In the genomic region with DNA sequence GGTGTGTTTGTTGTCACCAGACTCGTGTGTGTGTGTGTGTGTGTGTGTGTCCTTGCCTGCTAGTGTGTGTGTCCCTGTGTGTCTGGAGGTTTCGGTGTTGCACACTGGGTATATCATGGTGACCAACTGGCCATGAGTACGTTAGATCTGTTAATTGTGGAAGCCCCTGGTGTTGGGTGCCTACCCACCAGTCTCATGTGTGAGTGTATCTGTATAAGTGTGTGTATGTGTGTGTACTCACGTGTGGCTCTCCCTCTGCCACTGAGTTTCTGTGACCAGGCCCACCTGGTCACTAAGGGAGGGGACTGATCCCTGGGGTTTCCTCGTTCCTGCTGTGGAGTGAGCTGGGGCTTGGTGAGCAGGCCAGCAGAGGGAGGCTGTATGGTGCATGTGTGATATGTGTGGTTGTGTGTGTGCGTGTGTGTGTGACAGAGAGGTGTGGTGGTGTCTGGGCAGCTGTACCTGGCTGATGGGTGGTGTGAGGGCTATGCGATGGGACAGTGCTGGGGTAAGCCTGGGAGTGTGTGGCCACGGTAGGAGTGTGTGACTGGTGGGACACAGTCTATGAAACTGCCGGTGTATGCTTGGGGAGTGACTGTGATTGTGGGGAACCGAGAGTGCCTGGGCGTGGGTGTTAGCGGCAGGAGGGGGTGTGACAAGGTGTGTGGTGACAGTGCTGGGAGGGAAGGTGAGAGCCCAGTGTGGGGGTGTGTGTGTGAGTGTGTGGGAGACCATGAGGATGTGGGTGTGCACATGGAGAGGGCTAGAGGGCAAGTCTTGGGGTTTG, we compare ENCODE assay signal across 8 cellular contexts. TPM values are rescaled to one million over a fixed set of nuclear protein-coding genes. Genes with fewer than 3 reads are reported as not detected.
DNase-seq lines count a peak whose midpoint lies in the region; ATAC-seq and TF ChIP-seq lines count a peak whose summit lies in the region.

No MANE protein-coding gene starts in this region.

- DNase-seq in activated T-cell treated with anti-CD3 and anti-CD28 coated beads for 4 hours (peak; percentile 58), fibroblast of villous mesenchyme (ENCODE audit: low read depth) (no peak), Kasumi-1 (lab: John Stamatoyannopoulos, UW) (no peak), uterus (no peak), hepatic stellate cell (ENCODE audit: low spot score) (no peak)
- DNase-seq in stimulated activated CD4-positive, alpha-beta T cell treated with anti-CD3 and anti-CD28 coated beads, Interleukin-4, amount 100 ng/mL, for 1 hour, result peak; percentile 35

- intact Hi-C loops in uterus (cut with DNase I; ENCODE audit: low total_unique reads), result no loop called here

- H3K9me3 ChIP-seq in uterus, result no peaks in the 10 kb centered on the region

- TF ChIP-seq CTCF in GM12872 (IDR thresholded peaks at IDR 0.05; ENCODE audit: insufficient read depth, low read depth, low read length), result 0 out of 3 replicates have a peak, but pooled peaks have one; percentile 16
- TF ChIP-seq CTCF in fibroblast of villous mesenchyme (IDR thresholded peaks at IDR 0.05; ENCODE audit: insufficient read depth, low read depth, low read length), result no peak
- TF ChIP-seq CTCF in uterus (IDR thresholded peaks at IDR 0.05), result no peak

- H3K27me3 ChIP-seq in uterus, result no peaks in the 10 kb centered on the region

- peak overlapping the region in 1 of 2 donors; percentile 81 for H3K27ac ChIP-seq in uterus

- peak; percentile 23 for ATAC-seq in HG03342 (IDR thresholded peaks at IDR 0.05; ENCODE audit: unreplicated experiment)

- H3K4me1 ChIP-seq in uterus, result peaks cover 0 to 4% of the 10 kb centered on the region in 2 donors

- no peaks in the 10 kb centered on the region for H3K36me3 ChIP-seq in uterus

- H3K4me3 ChIP-seq in fibroblast of villous mesenchyme (ENCODE audit: low read depth, low read length) (peak overlapping the region; percentile 89), uterus (no peak overlapping the region)

- TF ChIP-seq POLR2A in uterus (IDR thresholded peaks at IDR 0.05), result peak in 1 of 2 donors; percentile 8

RNA-seq across cellular contexts. Expression of gene PRKCD, which starts 1.9 kb away (rescaled TPM):
- 1.7 and 2.6 TPM in 2 replicates for total RNA-seq in fibroblast of villous mesenchyme
- total RNA-seq in uterus, result 10 to 100 TPM in 2 of 4 donors, 1 to 10 TPM in 1, under 1 TPM in 1; under 0.01 to 16.8 (median 12.6) TPM

RNA-seq across cellular contexts. Expression of gene RFT1, which starts 32.6 kb away (rescaled TPM):
- total RNA-seq in fibroblast of villous mesenchyme (9.0 and 13.4 TPM in 2 replicates), uterus (10 to 100 TPM; 13.1 to 38.2 (median 16.5) TPM)

Comparison
In these comparisons a context has a peak if more than half of its experiments do, and no peak if none do; other contexts are left out.
1. DNase-seq: peak in activated T-cell treated with anti-CD3 and anti-CD28 coated beads for 4 hours (single experiment) and stimulated activated CD4-positive, alpha-beta T cell treated with anti-CD3 and anti-CD28 coated beads, Interleukin-4, amount 100 ng/mL, for 1 hour (single experiment); none in fibroblast of villous mesenchyme (single experiment), Kasumi-1 (0 of 2), uterus (0 of 2) and hepatic stellate cell (single experiment).